Comparison of ENCODE assay signal across 4 cellular contexts in genomic region chr6:40656772-40657171, GRCh38.
DNase-seq lines count a peak whose midpoint lies in the region; ATAC-seq, FAIRE-seq and TF ChIP-seq lines count a peak whose summit lies in the region.
"Not testable (repeated sequence)": the region's sequence is repeated elsewhere in the genome, so short reads cannot be mapped to it uniquely, and the experiment has no call there.

No MANE protein-coding gene starts in this region.

- peaks cover 30% of the 10 kb centered on the region for H3K27me3 Mint-ChIP-seq in astrocyte (ENCODE audit: low read depth, unreplicated experiment)

- POLR2A ChIA-PET in A549 (lab: Yijun Ruan, JAX); HEK293 (lab: Yijun Ruan, JAX): not testable (repeated sequence)

- H3K9me3 ChIP-seq in A549; HEK293 (ENCODE audit: control insufficient read depth, insufficient read depth, low read depth, low read length); astrocyte (ENCODE audit: insufficient read depth, low read depth, low read length): not testable (repeated sequence)

- CTCF ChIA-PET in A549 (lab: Yijun Ruan, JAX); HEK293 (lab: Yijun Ruan, JAX): not testable (repeated sequence)

- not testable (repeated sequence) for DNase-seq in A549 (ENCODE audit: low read depth in 1 of 2, low spot score in 1 of 2)
- DNase-seq in EH (ENCODE audit: low read depth) (peak; percentile 3), astrocyte (ENCODE audit: low read depth) (peak; percentile 2)

- H2AFZ ChIP-seq in astrocyte (ENCODE audit: low read depth, low read length), result not testable (repeated sequence)

- not testable (repeated sequence) for TF ChIP-seq RAD21 in A549 (conservative IDR thresholded peaks at IDR 0.05 in 1 of 2, IDR thresholded peaks at IDR 0.05 in 1 of 2)

- not testable (repeated sequence) for FAIRE-seq in A549 (lab: Jason Lieb, UNC); astrocyte (lab: Jason Lieb, UNC)

- not testable (repeated sequence) for H3K4me3 Mint-ChIP-seq in astrocyte (ENCODE audit: unreplicated experiment)

- not testable (repeated sequence) for TF ChIP-seq POLR2A in A549 (IDR thresholded peaks at IDR 0.05; ENCODE audit: low read length)

- not testable (repeated sequence) for TF ChIP-seq CTCF in A549 (IDR thresholded peaks at IDR 0.05); HEK293 (tag by site-specific recombination; IDR thresholded peaks at IDR 0.05); astrocyte (IDR thresholded peaks at IDR 0.05; ENCODE audit: insufficient read depth, low read depth, low read length)

- not testable (repeated sequence) for H3K9me3 Mint-ChIP-seq in astrocyte (ENCODE audit: unreplicated experiment)

- H3K27ac ChIP-seq in A549; HEK293 (ENCODE audit: extremely low read depth, low read depth, low read length); astrocyte (ENCODE audit: low read depth, low read length): not testable (repeated sequence)

- ATAC-seq in A549, result not testable (repeated sequence)

- H3K36me3 Mint-ChIP-seq in astrocyte (ENCODE audit: low read depth, unreplicated experiment), result not testable (repeated sequence)

- not testable (repeated sequence) for H3K4me3 ChIP-seq in A549; HEK293 (ENCODE audit: low read depth, low read length); astrocyte (ENCODE audit: insufficient read depth, low read depth, low read length)

- H3K27me3 ChIP-seq in astrocyte (ENCODE audit: insufficient read depth, low read length), result not testable (repeated sequence)

- H3K36me3 ChIP-seq in HEK293 (ENCODE audit: control insufficient read depth in 2 of 2, insufficient read depth in 1 of 2, low read length in 2 of 2); astrocyte (ENCODE audit: insufficient read depth, low read length): not testable (repeated sequence)

- H4K20me1 ChIP-seq in astrocyte (ENCODE audit: insufficient read depth, low read length), result not testable (repeated sequence)

- H3K79me2 ChIP-seq in astrocyte (ENCODE audit: insufficient read depth, low read length), result not testable (repeated sequence)

- not testable (repeated sequence) for H3K4me2 ChIP-seq in A549; astrocyte (ENCODE audit: low read length)

- H3K9ac ChIP-seq in astrocyte (ENCODE audit: low read length), result not testable (repeated sequence)

- H3K27ac Mint-ChIP-seq in astrocyte (ENCODE audit: unreplicated experiment), result not testable (repeated sequence)

- H3K4me1 ChIP-seq in A549; HEK293 (ENCODE audit: control insufficient read depth, insufficient read depth, low read length); astrocyte (ENCODE audit: insufficient read depth, low read length): not testable (repeated sequence)

- WGBS in A549 (ENCODE audit: missing lambda C conversion rate), result 37% methylated on average over 5 of the region's 5 CpGs

- TF ChIP-seq EP300 in A549 (IDR thresholded peaks at IDR 0.05), result not testable (repeated sequence)

- H3K4me1 Mint-ChIP-seq in astrocyte (ENCODE audit: low read depth, unreplicated experiment), result not testable (repeated sequence)

TF ChIP-seq in A549, 52 proteins besides CTCF, POLR2A, EP300 and RAD21:
- TF ChIP-seq ZC3H11A (IDR thresholded peaks at IDR 0.05), result peak; percentile 34; the same call in 1 of the 2 replicates
TF ChIP-seq in A549: peak in this region for 1; not testable (repeated sequence) for 51.

TF ChIP-seq in HEK293, 187 proteins besides CTCF, POLR2A, EP300 and RAD21 (continues in another document):
- TF ChIP-seq ZNF518A (tag by site-specific recombination; conservative IDR thresholded peaks at IDR 0.05; ENCODE audit: low read depth) (peak; percentile 87), AEBP2 (tag by site-specific recombination; IDR thresholded peaks at IDR 0.05; ENCODE audit: borderline replicate concordance) (0 out of 2 replicates have a peak, but pooled peaks have one; percentile 47), ZNF555 (tag by site-specific recombination; conservative IDR thresholded peaks at IDR 0.05) (peak; percentile 81), REST (tag by site-specific recombination; IDR thresholded peaks at IDR 0.05) (peak; percentile 56; the same call in 1 of the 2 replicates), ZNF530 (tag by site-specific recombination; IDR thresholded peaks at IDR 0.05; ENCODE audit: low read depth) (0 out of 2 replicates have a peak, but pooled peaks have one; percentile 31), ZNF266 (tag by site-specific recombination; IDR thresholded peaks at IDR 0.05; ENCODE audit: low read depth) (peak; percentile 87), ZNF629 (tag by site-specific recombination; IDR thresholded peaks at IDR 0.05) (0 out of 2 replicates have a peak, but pooled peaks have one; percentile 27), ZNF623 (tag by site-specific recombination; IDR thresholded peaks at IDR 0.05) (peak; percentile 68), ZNF394 (tag by site-specific recombination; IDR thresholded peaks at IDR 0.05; ENCODE audit: borderline replicate concordance) (peak; percentile 88; the same call in 1 of the 2 replicates)
